ENCODE assay signal across 25 cellular contexts in genomic region chr4:23260510-23260909, GRCh38.
"Had no signal": no experiment of that assay in that cellular context is flagged by ENCODE, and none has a peak within 500 bp of the region (broad histone marks: within the 10 kb centered on the region; RNA-seq: fewer than 3 reads in every experiment).

No MANE protein-coding gene starts in this region.

- H3K9me3 ChIP-seq: gastrocnemius medialis, lower lobe of right lung, ovary, psoas muscle, spleen, thoracic aorta, tibial nerve, upper lobe of left lung had no signal

- H3K4me3 ChIP-seq: dorsolateral prefrontal cortex, gastrocnemius medialis, lower lobe of right lung, ovary, psoas muscle, skin epidermis, spleen, thoracic aorta, tibial nerve, upper lobe of left lung had no signal

- DNase-seq: dorsolateral prefrontal cortex; effector CD4-positive, alpha-beta T cell; foreskin fibroblast; gastrocnemius medialis; head of caudate nucleus; left ventricle myocardium superior; lower lobe of right lung; naive thymus-derived CD8-positive, alpha-beta T cell; nephron progenitor cell; nucleus accumbens; ovary; posterior cingulate gyrus; psoas muscle; right cardiac atrium; spleen; stimulated activated CD4-positive, alpha-beta T cell treated with anti-CD3 and anti-CD28 coated beads, Interleukin-4, amount 100 ng/mL, for 4 hours; stimulated activated naive CD8-positive, alpha-beta T cell treated with anti-CD3 and anti-CD28 coated beads, Interleukin-15, Interleukin-2, amounts not matched to agents 100 U/mL and 50 U/mL, for 24 hours; substantia nigra; upper lobe of left lung had no signal

- H3K27me3 ChIP-seq: dorsolateral prefrontal cortex, gastrocnemius medialis, ovary, spleen, tibial nerve, upper lobe of left lung had no signal

- ATAC-seq: gastrocnemius medialis; left ventricle myocardium superior; lower lobe of right lung; naive thymus-derived CD8-positive, alpha-beta T cell; psoas muscle; right cardiac atrium; stimulated activated memory B cell treated with anti-CD40 and anti-IgM and Interleukin-4, amounts not matched to agents 10 μg/mL and 1 μg/mL and 100 μg/mL, for 72 hours; stimulated activated naive CD8-positive, alpha-beta T cell treated with anti-CD3 and anti-CD28 coated beads, Interleukin-15, Interleukin-2, amounts not matched to agents 100 U/mL and 50 U/mL, for 24 hours had no signal

- H3K27ac ChIP-seq: dorsolateral prefrontal cortex, gastrocnemius medialis, lower lobe of right lung, ovary, psoas muscle, skin epidermis, spleen, thoracic aorta, tibial nerve, upper lobe of left lung had no signal

- H3K4me1 ChIP-seq: gastrocnemius medialis, lower lobe of right lung, psoas muscle, spleen, tibial nerve, upper lobe of left lung had no signal

- FAIRE-seq: keratinocyte, urothelium cell line had no signal

- H3K36me3 ChIP-seq: gastrocnemius medialis, lower lobe of right lung, ovary, spleen, thoracic aorta, tibial nerve, upper lobe of left lung had no signal
